Comparison of ENCODE assay signal across 1 cellular context in genomic region chr3:4752201-4753072, GRCh38.
A peak's percentile ranks its signal among the peaks of the same experiment; 100 is the strongest.
TF ChIP-seq lines count a peak whose summit lies in the region.

No MANE protein-coding gene starts in this region.

TF ChIP-seq in HepG2, 621 proteins besides CTCF, POLR2A, EP300 and RAD21 (continued from another document):
- TF ChIP-seq ZHX2 (IDR thresholded peaks at IDR 0.05; ENCODE audit: low read depth) (0 out of 2 replicates have a peak, but pooled peaks have one; percentile 55), ZHX2 (CRISPR knock-in tag; IDR thresholded peaks at IDR 0.05; ENCODE audit: borderline replicate concordance) (no peak), ZNF546 (CRISPR knock-in tag; conservative IDR thresholded peaks at IDR 0.05) (no peak), ZNF383 (CRISPR knock-in tag; IDR thresholded peaks at IDR 0.05; ENCODE audit: borderline replicate concordance) (no peak; the same call in 1 of the 2 replicates), POLR2AphosphoS5 (IDR thresholded peaks at IDR 0.05; ENCODE audit: low read depth, low read length) (no peak; the same call in 1 of the 2 replicates), NFYB (CRISPR knock-in tag; IDR thresholded peaks at IDR 0.05) (no peak; the same call in 1 of the 2 replicates), ZNF83 (CRISPR knock-in tag; IDR thresholded peaks at IDR 0.05; ENCODE audit: borderline replicate concordance) (no peak), STAT5B (CRISPR knock-in tag; IDR thresholded peaks at IDR 0.05) (no peak), TAF1 (CRISPR knock-in tag; IDR thresholded peaks at IDR 0.05) (no peak), MIER3 (CRISPR knock-in tag; IDR thresholded peaks at IDR 0.05; ENCODE audit: borderline replicate concordance) (0 out of 2 replicates have a peak, but pooled peaks have one; percentile 48), SNAPC4 (CRISPR knock-in tag; IDR thresholded peaks at IDR 0.05) (0 out of 2 replicates have a peak, but pooled peaks have one; percentile 40), THAP7 (CRISPR knock-in tag; IDR thresholded peaks at IDR 0.05) (no peak), ZNF121 (CRISPR knock-in tag; IDR thresholded peaks at IDR 0.05) (no peak), HOXA7 (CRISPR knock-in tag; IDR thresholded peaks at IDR 0.05) (no peak), SIN3B (IDR thresholded peaks at IDR 0.05; ENCODE audit: low read length) (no peak), ZNF646 (CRISPR knock-in tag; IDR thresholded peaks at IDR 0.05) (no peak), ZNF558 (CRISPR knock-in tag; IDR thresholded peaks at IDR 0.05; ENCODE audit: borderline replicate concordance) (no peak; the same call in 1 of the 2 replicates), GMEB2 (CRISPR knock-in tag; IDR thresholded peaks at IDR 0.05; ENCODE audit: low read depth) (no peak), PAF1 (CRISPR knock-in tag; IDR thresholded peaks at IDR 0.05) (no peak), REXO4 (CRISPR knock-in tag; IDR thresholded peaks at IDR 0.05; ENCODE audit: borderline replicate concordance) (no peak), BCLAF1 (IDR thresholded peaks at IDR 0.05) (no peak), FOXA3 (CRISPR knock-in tag; IDR thresholded peaks at IDR 0.05) (peak; percentile 84), MNT (IDR thresholded peaks at IDR 0.05) (no peak), CENPT (CRISPR knock-in tag; IDR thresholded peaks at IDR 0.05; ENCODE audit: low read depth) (no peak), PHF20 (CRISPR knock-in tag; IDR thresholded peaks at IDR 0.05) (0 out of 2 replicates have a peak, but pooled peaks have one; percentile 23), GLI4 (CRISPR knock-in tag; IDR thresholded peaks at IDR 0.05; ENCODE audit: borderline replicate concordance) (no peak), PAX8 (CRISPR knock-in tag; IDR thresholded peaks at IDR 0.05; ENCODE audit: borderline replicate concordance) (no peak), ZNF75D (CRISPR knock-in tag; IDR thresholded peaks at IDR 0.05; ENCODE audit: borderline replicate concordance) (no peak), SKI (IDR thresholded peaks at IDR 0.05; ENCODE audit: partially characterized antibody) (peak; percentile 53), KLF16 (CRISPR knock-in tag; IDR thresholded peaks at IDR 0.05) (no peak), ZNF101 (CRISPR knock-in tag; IDR thresholded peaks at IDR 0.05; ENCODE audit: borderline replicate concordance, low read depth) (no peak)
